ENCODE assay signal across 16 cellular contexts in the genomic region with DNA sequence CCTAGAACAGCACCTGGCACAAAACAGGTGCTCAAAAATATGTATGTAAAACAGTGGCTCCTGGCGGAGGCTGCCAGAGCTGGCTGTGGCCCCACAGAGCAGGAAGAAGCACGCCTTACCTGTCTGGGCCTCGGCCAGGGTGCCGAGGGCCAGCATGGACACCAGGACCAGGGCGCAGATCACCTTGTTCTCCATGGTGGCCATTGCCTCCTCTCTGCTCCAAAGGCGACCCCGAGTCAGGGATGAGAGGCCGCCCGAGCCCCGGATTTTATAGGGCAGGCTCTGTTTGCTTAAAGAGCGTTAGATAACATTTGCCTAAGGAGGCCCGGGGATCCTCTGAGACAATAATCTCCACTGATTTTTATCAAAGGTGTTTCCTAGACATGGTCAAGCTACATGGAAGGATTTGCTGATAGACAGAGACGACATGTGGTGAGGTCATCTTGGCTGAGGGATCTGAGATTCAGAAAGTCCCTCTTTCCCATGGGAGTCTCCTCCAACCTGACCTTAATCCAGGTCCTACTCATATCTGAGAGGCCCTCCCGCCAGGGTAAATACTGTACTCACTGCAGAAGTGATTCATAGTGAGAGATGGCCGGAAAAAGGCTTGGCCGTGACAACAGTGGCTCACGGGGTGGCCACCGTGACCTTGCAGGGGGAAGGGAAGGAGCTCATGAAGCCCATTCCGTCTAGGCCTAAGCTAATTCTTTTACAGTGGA. TPM values are rescaled to one million over a fixed set of nuclear protein-coding genes. Genes with fewer than 3 reads are reported as not detected.
DNase-seq lines count a peak whose midpoint lies in the region; ATAC-seq, FAIRE-seq and TF ChIP-seq lines count a peak whose summit lies in the region.
"Had no signal": no experiment of that assay in that cellular context is flagged by ENCODE, and none has a peak within 500 bp of the region (broad histone marks: within the 10 kb centered on the region; RNA-seq: fewer than 3 reads in every experiment).

A gene (minus strand): TSS at position 244 of the 719 bp plus-strand sequence. CDS start 40 bp downstream, at position 204.

- H3K4me1 ChIP-seq in Caco-2 (peaks cover 22% of the 10 kb centered on the region), K562 (replicated peaks in 1 of 2; ENCODE audit: control insufficient read depth in 2 of 2, insufficient read depth in 2 of 2, low read length in 2 of 2) (peaks cover 10 to 22% of the 10 kb centered on the region in 2 experiments; a peak in 3 of 5 replicates), neural progenitor cell (no peaks in the 10 kb centered on the region), SJCRH30 (no peaks in the 10 kb centered on the region)
- H3K4me1 ChIP-seq: psoas muscle had no signal

- in situ Hi-C loops in K562 (cut with MboI): no loop called here

- H3K4me2 ChIP-seq in K562 (ENCODE audit: insufficient read depth, low read length): no peak within 1 kb of the TSS
- H3K4me2 ChIP-seq in neural progenitor cell: no peak within 1 kb of the TSS

- H2AFZ ChIP-seq in K562 (ENCODE audit: low read depth, low read length) (no peak within 1 kb of the TSS), neural progenitor cell (replicated peaks) (no peak within 1 kb of the TSS)

- no peaks in the 10 kb centered on the region for H3K9me1 ChIP-seq in K562 (ENCODE audit: control insufficient read depth, insufficient read depth, low read length)

- 16% methylated on average over 19 of the region's 19 CpGs for WGBS in K562 (ENCODE audit: insufficient coverage, low coverage, missing lambda C conversion rate)

- H3K27me3 Mint-ChIP-seq in Caco-2 (ENCODE audit: insufficient read depth, unreplicated experiment) (no peaks in the 10 kb centered on the region), neural progenitor cell (ENCODE audit: insufficient read depth, low read depth) (peaks cover 22% of the 10 kb centered on the region)

- ATAC-seq in K562 (peak; percentile 24; the same call in 2 of the 3 replicates), HG02610 (IDR thresholded peaks at IDR 0.05; ENCODE audit: unreplicated experiment) (no peak), HG03354 (IDR thresholded peaks at IDR 0.05; ENCODE audit: poor library complexity, severe bottlenecking, unreplicated experiment) (no peak)
- ATAC-seq: psoas muscle had no signal

- CTCF ChIA-PET in Caco-2 (lab: Charles Lee): interaction anchor here (0.7 to 1.5 kb wide), 4 partner anchors 15 to 73 kb away, joined by 3 to 6 read pairs (median 3); no protein-coding TSS in a partner anchor
- CTCF ChIA-PET in K562 (lab: Yijun Ruan, JAX; ENCODE audit: low intra/inter-chr PET ratio): no interaction called here

- TF ChIP-seq POLR2A in K562 (conservative IDR thresholded peaks at IDR 0.05): no peak

- no peaks in the 10 kb centered on the region for H3K36me3 ChIP-seq in Caco-2 (ENCODE audit: control insufficient read depth, insufficient read depth, low read length)
- no peaks in the 10 kb centered on the region for H3K36me3 ChIP-seq in K562 (ENCODE audit: control insufficient read depth, insufficient read depth, low read length)
- H3K36me3 ChIP-seq in neural progenitor cell: no peaks in the 10 kb centered on the region
- no peaks in the 10 kb centered on the region for H3K36me3 ChIP-seq in SJCRH30
- H3K36me3 ChIP-seq: thyroid gland had no signal

- no peak for TF ChIP-seq RAD21 in K562 (CRISPR knock-in tag; conservative IDR thresholded peaks at IDR 0.05 in 1 of 2, IDR thresholded peaks at IDR 0.05 in 1 of 2)

- no peak for TF ChIP-seq EP300 in K562 (IDR thresholded peaks at IDR 0.05; ENCODE audit: low read length)

- no peaks in the 10 kb centered on the region for H3K9me3 Mint-ChIP-seq in Caco-2 (ENCODE audit: unreplicated experiment)
- H3K9me3 Mint-ChIP-seq in neural progenitor cell: peaks cover 3% of the 10 kb centered on the region

- 0 out of 2 replicates have a peak, but pooled peaks cover 5% of the 10 kb centered on the region for H4K20me1 ChIP-seq in K562 (replicated peaks; ENCODE audit: control insufficient read depth, insufficient read depth, low read length)
- H4K20me1 ChIP-seq in neural progenitor cell (ENCODE audit: low read depth): no peaks in the 10 kb centered on the region

- H3K4me3 ChIP-seq in Caco-2 (ENCODE audit: low read depth, low read length) (no peak within 1 kb of the TSS), LNCaP clone FGC (ENCODE audit: low read depth, low read length) (no peak within 1 kb of the TSS), K562 (no peak within 1 kb of the TSS), neural progenitor cell (no peak within 1 kb of the TSS), SJCRH30 (no peak within 1 kb of the TSS)
- H3K4me3 ChIP-seq: psoas muscle, thyroid gland had no signal

- H3K27ac ChIP-seq in K562 (ENCODE audit: extremely low read depth, low read depth, low read length): no peak within 1 kb of the TSS
- H3K27ac ChIP-seq in neural progenitor cell: no peak within 1 kb of the TSS
- H3K27ac ChIP-seq in SJCRH30: no peak within 1 kb of the TSS
- H3K27ac ChIP-seq: psoas muscle, thyroid gland had no signal

- POLR2A ChIA-PET in Caco-2 (lab: Charles Lee): no interaction called here
- POLR2A ChIA-PET in K562 (lab: Yijun Ruan, JAX): interaction anchor here (0.6 kb wide), 2 partner anchors 27 to 90 kb away, joined by 3 to 4 read pairs; no protein-coding TSS in a partner anchor

- peak; percentile 80 for FAIRE-seq in K562 (lab: Jason Lieb, UNC)
- FAIRE-seq: kidney had no signal

- H3F3A ChIP-seq in neural progenitor cell (ENCODE audit: low read depth): no peaks in the 10 kb centered on the region

- H3K79me2 ChIP-seq in K562 (ENCODE audit: control insufficient read depth, insufficient read depth, low read length): no peaks in the 10 kb centered on the region
- H3K79me2 ChIP-seq in neural progenitor cell (ENCODE audit: low read depth): no peaks in the 10 kb centered on the region

- H3K27me3 ChIP-seq in Caco-2 (replicated peaks; ENCODE audit: control insufficient read depth, insufficient read depth, low read length) (no peaks in the 10 kb centered on the region), K562 (ENCODE audit: control insufficient read depth in 2 of 2, insufficient read depth in 2 of 2, low read length in 2 of 2) (peaks cover 25 to 53% of the 10 kb centered on the region in 2 experiments), neural progenitor cell (no peaks in the 10 kb centered on the region), SJCRH30 (peaks cover 11% of the 10 kb centered on the region; the same call in 1 of the 2 replicates)
- H3K27me3 ChIP-seq: thyroid gland had no signal

- BruUV-seq in Caco-2 (replicated peaks; lab: Mats Ljungman, UMichigan) (TSS peak; percentile 78), K562 (replicated peaks; lab: Mats Ljungman, UMichigan) (no TSS peak)

- intact Hi-C loops in Caco-2 (cut with micrococcal nuclease; ENCODE audit: unreplicated experiment): loop anchor here (5.0 to 10.0 kb wide), 2 partner anchors 34 to 52 kb away; a partner anchor contains a TSS
- intact Hi-C loops in K562 (cut with micrococcal nuclease): loop anchor here (10.0 kb wide), 1 partner anchor 168 kb away; no protein-coding TSS in a partner anchor

- peaks cover 4% of the 10 kb centered on the region for H3K36me3 Mint-ChIP-seq in Caco-2 (ENCODE audit: insufficient read depth, unreplicated experiment)
- H3K36me3 Mint-ChIP-seq in neural progenitor cell: no peaks in the 10 kb centered on the region

- H3K4me3 Mint-ChIP-seq in Caco-2 (ENCODE audit: unreplicated experiment) (peak within 1 kb of the TSS; percentile 43), neural progenitor cell (no peak within 1 kb of the TSS)

- H3K9ac ChIP-seq in K562 (ENCODE audit: insufficient read depth in 1 of 2, low read depth in 2 of 2, low read length in 2 of 2) (no peak within 1 kb of the TSS), neural progenitor cell (no peak within 1 kb of the TSS)

- DNase-seq in Caco-2: peak; percentile 66 to 81
- DNase-seq in LNCaP clone FGC (ENCODE audit: low read depth): peak; percentile 93
- DNase-seq in K562 (ENCODE audit: extremely low read depth in 1 of 4, low spot score in 3 of 4): peak in 1 of 4 experiments; percentile 21
- no peak for DNase-seq in neural progenitor cell (ENCODE audit: low spot score)
- DNase-seq in SJCRH30: no peak
- DNase-seq in H4 (ENCODE audit: low spot score): no peak
- DNase-seq: activated naive CD4-positive, alpha-beta T cell treated with anti-CD3 and anti-CD28 coated beads, Interleukin-2, amount 50 U/mL, for 16 hours; head of caudate nucleus; KBM-7; kidney; NCI-H774; psoas muscle; thyroid gland had no signal

- peaks cover 36% of the 10 kb centered on the region for H3K4me1 Mint-ChIP-seq in Caco-2 (ENCODE audit: low read depth, unreplicated experiment)
- H3K4me1 Mint-ChIP-seq in neural progenitor cell: peaks cover 34% of the 10 kb centered on the region

- TF ChIP-seq CTCF in Caco-2 (IDR thresholded peaks at IDR 0.05; ENCODE audit: insufficient read depth in 1 of 2, low read depth in 1 of 2, low read length in 1 of 2, severe bottlenecking in 1 of 2, unreplicated experiment in 1 of 2) (no peak), LNCaP clone FGC (IDR thresholded peaks at IDR 0.05; ENCODE audit: control insufficient read depth, extremely low read depth, insufficient read depth) (0 out of 2 replicates have a peak, but pooled peaks have one; percentile 6), K562 (IDR thresholded peaks at IDR 0.05 in 2 of 3, conservative IDR thresholded peaks at IDR 0.05 in 1 of 3; ENCODE audit: insufficient read depth in 2 of 3, low read depth in 1 of 3, low read length in 3 of 3) (no peak), neural progenitor cell (IDR thresholded peaks at IDR 0.05) (no peak)

- H3K9me3 ChIP-seq in Caco-2 (no peaks in the 10 kb centered on the region), K562 (replicated peaks; ENCODE audit: control insufficient read depth, insufficient read depth, low read depth, low read length) (no peaks in the 10 kb centered on the region), neural progenitor cell (ENCODE audit: low read depth) (no peaks in the 10 kb centered on the region), SJCRH30 (replicated peaks) (no peaks in the 10 kb centered on the region)
- H3K9me3 ChIP-seq: psoas muscle, thyroid gland had no signal

- H3K27ac Mint-ChIP-seq in Caco-2 (ENCODE audit: unreplicated experiment) (peak within 1 kb of the TSS; percentile 80), neural progenitor cell (peak within 1 kb of the TSS; percentile 91)

RNA-seq across cellular contexts. Expression of the gene that starts here (rescaled TPM):
- 9.8 and 26.3 TPM in 2 replicates for total RNA-seq in Caco-2 (2022)
- total RNA-seq in K562 (2011; cell fraction: chromatin; rRNA removed; ENCODE audit: low replicate concordance): not detected in 2 replicates
- total RNA-seq in K562 (2011; cell fraction: nucleolus; rRNA removed): not detected in 2 replicates
- not detected in 2 replicates for total RNA-seq in K562 (2011; cell fraction: nucleoplasm; rRNA removed)
- not detected in 2 replicates for total RNA-seq in K562 (2014; rRNA removed)
- not detected in 2 replicates for total RNA-seq in K562 (2014; rRNA removed; fragmentation: Illumina TruSeq; extraction: Trizol)
- not detected in 2 replicates for total RNA-seq in K562 (2015; rRNA removed; fragmentation: Illumina TruSeq; extraction: Trizol)
- 0.31 and 0.98 TPM in 2 replicates for total RNA-seq in K562 (2021)
- polyA plus RNA-seq in K562 (2011; rRNA removed): not detected in 2 replicates
- 0.37 TPM in 1 of 2 replicates, not detected in the other for polyA plus RNA-seq in K562 (2011; cell fraction: cytosol; rRNA removed)
- not detected in 2 replicates for polyA plus RNA-seq in K562 (2011; cell fraction: nucleus; rRNA removed)
- polyA plus RNA-seq in K562 (2012): 0.43 TPM in 1 of 2 replicates, not detected in the other
- polyA plus RNA-seq in K562 (2014; fragmentation: Illumina TruSeq; extraction: Trizol): not detected in 2 replicates
- not detected for polyA plus RNA-seq in K562 (2014; fragmentation: Nextera tagmentation; extraction: Ambion mirVana)
- not detected in 2 replicates for polyA plus RNA-seq in K562 (2014; rRNA removed)
- polyA minus RNA-seq in K562 (2011; rRNA and poly(A)+ RNA removed): not detected in 2 replicates
- polyA minus RNA-seq in K562 (2011; cell fraction: cytosol; rRNA and poly(A)+ RNA removed): not detected in 2 replicates
- not detected in 2 replicates for polyA minus RNA-seq in K562 (2011; cell fraction: nucleus; rRNA and poly(A)+ RNA removed)
- total RNA-seq in neural progenitor cell (ENCODE audit: low replicate concordance): not detected in 2 replicates
- total RNA-seq in SJCRH30 (2014; rRNA removed; shearing (Covaris generic)): not detected in 2 replicates
- not detected in 2 replicates for total RNA-seq in H4 (2014; rRNA removed; shearing (Covaris generic))
- total RNA-seq: kidney, myocyte, psoas muscle, thyroid gland had no signal

Comparison
In these comparisons a context has a peak if more than half of its experiments do, and no peak if none do; other contexts are left out.
1. Peak in ATAC-seq in K562; RNA of the gene not detected or under 1 TPM.
2. DNase-seq: peak in Caco-2 (2 of 2) and LNCaP clone FGC (single experiment); none in neural progenitor cell (single experiment), SJCRH30 (0 of 2) and H4 (single experiment).